ENCODE assay signal across 18 cellular contexts in genomic region chr13:51245583-51245982, GRCh38. TPM values are rescaled to one million over a fixed set of nuclear protein-coding genes. Genes with fewer than 3 reads are reported as not detected.
DNase-seq lines count a peak whose midpoint lies in the region; ATAC-seq and TF ChIP-seq lines count a peak whose summit lies in the region.
"Had no signal": no experiment of that assay in that cellular context is flagged by ENCODE, and none has a peak within 500 bp of the region (broad histone marks: within the 10 kb centered on the region; RNA-seq: fewer than 3 reads in every experiment).

No MANE protein-coding gene starts in this region.

- H3K9me2 ChIP-seq in GM23338 (ENCODE audit: insufficient read depth) = no peaks in the 10 kb centered on the region

- H3K27ac ChIP-seq in GM23338 (ENCODE audit: low read depth) (peak overlapping the region; percentile 61; the same call in 1 of the 2 replicates), HUES64 (ENCODE audit: low read depth, low read length) (peak overlapping the region; percentile 10; the same call in 1 of the 2 replicates), endodermal cell (ENCODE audit: low read depth, low read length) (no peak overlapping the region), stomach smooth muscle (ENCODE audit: low read length) (peak overlapping the region; percentile 76)
- H3K27ac ChIP-seq: BLaER1 treated with 17β-estradiol and CSF1 and Interleukin-3, amounts not matched to agents 10 nM and 100 nM had no signal

- H3K9me3 ChIP-seq in HUES64 (ENCODE audit: insufficient read depth, low read depth, low read length) (no peaks in the 10 kb centered on the region), endodermal cell (ENCODE audit: control insufficient read depth, low read length) (no peaks in the 10 kb centered on the region), stomach smooth muscle (ENCODE audit: control insufficient read depth in 2 of 2, low read length in 2 of 2) (no peaks in the 10 kb centered on the region)
- H3K9me3 ChIP-seq: BLaER1 treated with 17β-estradiol and CSF1 and Interleukin-3, amounts not matched to agents 10 nM and 100 nM; MG63 had no signal

- H3F3A ChIP-seq in GM23338 (replicated peaks; ENCODE audit: low read depth) = peaks cover 16% of the 10 kb centered on the region

- peak overlapping the region; percentile 42 for H3K4me2 ChIP-seq in GM23338
- H3K4me2 ChIP-seq: BLaER1 treated with 17β-estradiol and CSF1 and Interleukin-3, amounts not matched to agents 10 nM and 100 nM had no signal

- DNase-seq in GM23338 (ENCODE audit: low spot score) = no peak
- DNase-seq in endodermal cell = peak; percentile 22
- DNase-seq: CD8-positive, alpha-beta memory T cell; Karpas-422; MG63; NCI-H1092; NCI-H1436 treated with DMSO at 0.1 percent for 48 hours; NCI-H2029; NCI-H345; PC-3; RPMI8226 had no signal

- H3K4me3 ChIP-seq in GM23338 (0 out of 2 replicates have a peak overlapping the region, but pooled peaks have one; percentile 3), HUES64 (ENCODE audit: low read length) (no peak overlapping the region), endodermal cell (ENCODE audit: low read length) (no peak overlapping the region), stomach smooth muscle (ENCODE audit: low read length in 2 of 2) (no peak overlapping the region)
- H3K4me3 ChIP-seq: BLaER1 treated with 17β-estradiol and CSF1 and Interleukin-3, amounts not matched to agents 10 nM and 100 nM; MG63 had no signal

- H3K9ac ChIP-seq in HUES64 (ENCODE audit: low read depth, low read length) = no peak overlapping the region
- H3K9ac ChIP-seq in endodermal cell (ENCODE audit: extremely low read depth, low read length, poor library complexity, severe bottlenecking) = no peak overlapping the region
- H3K9ac ChIP-seq in stomach smooth muscle (ENCODE audit: low read length in 2 of 2) = no peak overlapping the region
- H3K9ac ChIP-seq: BLaER1 treated with 17β-estradiol and CSF1 and Interleukin-3, amounts not matched to agents 10 nM and 100 nM had no signal

- H3K36me3 Mint-ChIP-seq in GM23338 (ENCODE audit: low read depth) (peaks cover 29% of the 10 kb centered on the region), endodermal cell (ENCODE audit: low read depth) (peaks cover 36% of the 10 kb centered on the region)
- H3K36me3 Mint-ChIP-seq: CD8-positive, alpha-beta memory T cell; IgD-negative memory B cell had no signal

- H3K79me2 ChIP-seq in GM23338 (replicated peaks; ENCODE audit: insufficient read depth) = peaks cover 59% of the 10 kb centered on the region

- no peaks in the 10 kb centered on the region; the same call in 2 of the 3 replicates for H3K9me3 Mint-ChIP-seq in GM23338
- H3K9me3 Mint-ChIP-seq in endodermal cell = no peaks in the 10 kb centered on the region
- H3K9me3 Mint-ChIP-seq: CD8-positive, alpha-beta memory T cell; IgD-negative memory B cell had no signal

- ATAC-seq in GM23338 (no peak), HG03565 (IDR thresholded peaks at IDR 0.05; ENCODE audit: unreplicated experiment) (no peak), GM18511 (IDR thresholded peaks at IDR 0.05; ENCODE audit: unreplicated experiment) (no peak), HG03095 (IDR thresholded peaks at IDR 0.05; ENCODE audit: unreplicated experiment) (no peak)
- ATAC-seq: PC-3 had no signal

- H3K27ac Mint-ChIP-seq in GM23338 (peak overlapping the region; percentile 92), endodermal cell (no peak overlapping the region)
- H3K27ac Mint-ChIP-seq: CD8-positive, alpha-beta memory T cell; IgD-negative memory B cell had no signal

- H3K4me3 Mint-ChIP-seq in GM23338 (peak overlapping the region; percentile 49; the same call in 2 of the 3 replicates), endodermal cell (no peak overlapping the region)
- H3K4me3 Mint-ChIP-seq: CD8-positive, alpha-beta memory T cell; IgD-negative memory B cell had no signal

- no peak for TF ChIP-seq CTCF in GM23338 (conservative IDR thresholded peaks at IDR 0.05; ENCODE audit: low read depth in 2 of 2)
- no peak for TF ChIP-seq CTCF in endodermal cell (conservative IDR thresholded peaks at IDR 0.05)

- peaks cover 6% of the 10 kb centered on the region for H3K27me3 Mint-ChIP-seq in GM23338 (ENCODE audit: insufficient read depth, low read depth, poor library complexity)
- peaks cover 2% of the 10 kb centered on the region for H3K27me3 Mint-ChIP-seq in endodermal cell (ENCODE audit: insufficient read depth)

- 78% methylated on average over 2 of the region's 2 CpGs for WGBS in HUES64
- 91% methylated on average over 2 of the region's 2 CpGs; no CpG with 5 or more reads in 1 of the 2 experiments for WGBS in endodermal cell (ENCODE audit: insufficient coverage in 1 of 2, insufficient read length in 1 of 2), 2 experiments

- peaks cover 9% of the 10 kb centered on the region; the same call in 1 of the 2 replicates for H4K20me1 ChIP-seq in GM23338 (replicated peaks; ENCODE audit: insufficient read depth)
- H4K20me1 ChIP-seq: BLaER1 treated with 17β-estradiol and CSF1 and Interleukin-3, amounts not matched to agents 10 nM and 100 nM had no signal

- H3K4me1 Mint-ChIP-seq in GM23338 (peaks cover 72% of the 10 kb centered on the region), endodermal cell (peaks cover 29% of the 10 kb centered on the region)
- H3K4me1 Mint-ChIP-seq: CD8-positive, alpha-beta memory T cell; IgD-negative memory B cell had no signal

- H3K4me1 ChIP-seq in GM23338 (ENCODE audit: insufficient read depth) (peaks cover 75% of the 10 kb centered on the region), HUES64 (ENCODE audit: insufficient read depth, low read length) (peaks cover 73% of the 10 kb centered on the region), endodermal cell (ENCODE audit: control insufficient read depth, insufficient read depth, low read length) (no peaks in the 10 kb centered on the region), stomach smooth muscle (ENCODE audit: control insufficient read depth, insufficient read depth, low read length) (peaks cover 65% of the 10 kb centered on the region)

- no peaks in the 10 kb centered on the region for H3K27me3 ChIP-seq in GM23338 (ENCODE audit: insufficient read depth)
- H3K27me3 ChIP-seq in HUES64 (ENCODE audit: insufficient read depth, low read length) = no peaks in the 10 kb centered on the region
- no peaks in the 10 kb centered on the region for H3K27me3 ChIP-seq in endodermal cell (ENCODE audit: control insufficient read depth, insufficient read depth, low read length, poor library complexity, severe bottlenecking)
- H3K27me3 ChIP-seq in stomach smooth muscle (ENCODE audit: control insufficient read depth in 1 of 2, insufficient read depth in 2 of 2, low read length in 2 of 2) = no peaks in the 10 kb centered on the region
- H3K27me3 ChIP-seq: BLaER1 treated with 17β-estradiol and CSF1 and Interleukin-3, amounts not matched to agents 10 nM and 100 nM; MG63 had no signal

- H2AFZ ChIP-seq in GM23338 = no peak overlapping the region

- H3K36me3 ChIP-seq in GM23338 (ENCODE audit: insufficient read depth) (peaks cover 9% of the 10 kb centered on the region), HUES64 (ENCODE audit: insufficient read depth, low read length) (peaks cover 22% of the 10 kb centered on the region), endodermal cell (ENCODE audit: control insufficient read depth, insufficient read depth, low read length) (peaks cover 97% of the 10 kb centered on the region), stomach smooth muscle (ENCODE audit: control insufficient read depth in 2 of 2, insufficient read depth in 2 of 2, low read length in 2 of 2) (no peaks in the 10 kb centered on the region)
- H3K36me3 ChIP-seq: BLaER1 treated with 17β-estradiol and CSF1 and Interleukin-3, amounts not matched to agents 10 nM and 100 nM; MG63 had no signal

TF ChIP-seq in GM23338, 12 proteins besides CTCF, POLR2A, EP300 and RAD21 (continues in another document):
- no peak for TF ChIP-seq EZH2phosphoT487 (IDR thresholded peaks at IDR 0.05; ENCODE audit: unreplicated experiment)
- no peak for TF ChIP-seq ZNF114 (CRISPR knock-in tag; IDR thresholded peaks at IDR 0.05)
- TF ChIP-seq ZNF331 (CRISPR knock-in tag; IDR thresholded peaks at IDR 0.05; ENCODE audit: low read depth) = no peak
- no peak for TF ChIP-seq ETS1 (IDR thresholded peaks at IDR 0.05)
- no peak for TF ChIP-seq CREB1 (CRISPR knock-in tag; IDR thresholded peaks at IDR 0.05; ENCODE audit: low read depth)
- TF ChIP-seq JUNB (IDR thresholded peaks at IDR 0.05; ENCODE audit: unreplicated experiment) = no peak
- TF ChIP-seq POLR2AphosphoS5 (IDR thresholded peaks at IDR 0.05; ENCODE audit: low read depth) = no peak
- TF ChIP-seq NANOG (IDR thresholded peaks at IDR 0.05; ENCODE audit: borderline replicate concordance) = no peak

RNA-seq across cellular contexts. Expression of gene FAM124A, which starts 23.4 kb away (rescaled TPM):
- 84.1 and 109 TPM in 2 replicates for total RNA-seq in GM23338 (2014; rRNA removed; shearing (Covaris generic))
- 35.9 and 37.7 TPM in 2 replicates for polyA plus RNA-seq in GM23338 (2016; fragmentation: Nextera tagmentation; extraction: Ambion mirVana)
- 27.6 TPM for polyA plus RNA-seq in HUES64 (2013, experiment 1 of 2)
- polyA plus RNA-seq in HUES64 (2013, experiment 2 of 2) = 23.3 TPM
- total RNA-seq in endodermal cell = 10 to 100 TPM; 49.7 to 56.6 TPM
- polyA plus RNA-seq in endodermal cell (2013, experiment 1 of 2) = 9.0 TPM
- polyA plus RNA-seq in endodermal cell (2013, experiment 2 of 2) = 7.9 TPM
- polyA plus RNA-seq: CD8-positive, alpha-beta memory T cell; IgD-negative memory B cell had no signal
